ENCODE assay signal across 39 cellular contexts in genomic region chr7:151647006-151647405, GRCh38.
"Had no signal": no experiment of that assay in that cellular context is flagged by ENCODE, and none has a peak within 500 bp of the region (broad histone marks: within the 10 kb centered on the region; RNA-seq: fewer than 3 reads in every experiment).

No MANE protein-coding gene starts in this region.

- H3K4me3 Mint-ChIP-seq: activated B cell treated with CpG ODN at 0.5 μM for 24 hours; activated CD4-positive, alpha-beta memory T cell treated with anti-CD3 and anti-CD28 coated beads, Interleukin-2, amount 10 ng/mL, durations not matched to agents 7 days and 5 days; activated CD4-positive, alpha-beta T cell treated with anti-CD3 and anti-CD28 coated beads, Interleukin-2, amount 10 ng/mL, durations not matched to agents 24 days and 14 days; activated CD8-positive, alpha-beta T cell treated with anti-CD3 and anti-CD28 coated beads, Interleukin-2, amount 10 ng/mL, durations not matched to agents 7 days and 5 days; activated naive CD4-positive, alpha-beta T cell treated with anti-CD3 and anti-CD28 coated beads for 36 hours; activated naive CD8-positive, alpha-beta T cell treated with anti-CD3 and anti-CD28 coated beads for 36 hours; activated T-cell treated with anti-CD3 and anti-CD28 coated beads, Interleukin-2, amount 50 U/mL, for 4 hours; activated T-cell treated with anti-CD3 and anti-CD28 coated beads, Interleukin-2, amount 50 U/mL, for 72 hours; activated T-helper 1 cell treated with anti-CD3 and anti-CD28 coated beads, Interleukin-12 subunit alpha, Interleukin-12 subunit beta, Interleukin-2, Interleukin-4 antibody, amounts not matched to agents 30 ng/mL and 10 ng/mL and 1 ng/mL, durations not matched to agents 14 hours and 24 hours and 36 hours; activated T-helper 17 cell treated with anti-CD3 and anti-CD28 coated beads, Interleukin-2, amount 50 U/mL, for 72 hours; central memory CD8-positive, alpha-beta T cell; T-helper 1 cell treated with Interleukin-12 subunit alpha and Interleukin-12 subunit beta and Interleukin-4 antibody, amounts not matched to agents 30 μg/mL and 1 μg/mL, for 36 hours; T-helper 2 cell treated with Interferon-gamma antibody and Interleukin-4, amounts not matched to agents 5 μg/mL and 100 μg/mL, for 36 hours had no signal

- H3K36me3 ChIP-seq: adrenal gland, brain microvascular endothelial cell, breast epithelium had no signal

- ATAC-seq: activated CD8-positive, alpha-beta T cell treated with anti-CD3 and anti-CD28 coated beads, Interleukin-2, amount 10 ng/mL, durations not matched to agents 7 days and 5 days; activated naive CD4-positive, alpha-beta T cell treated with anti-CD3 and anti-CD28 coated beads, Interleukin-2, amount 50 U/mL, for 72 hours; activated T-cell treated with anti-CD3 and anti-CD28 coated beads, Interleukin-2, amount 50 U/mL, for 4 hours; activated T-cell treated with anti-CD3 and anti-CD28 coated beads, Interleukin-2, amount 50 U/mL, for 72 hours; activated T-helper 17 cell treated with anti-CD3 and anti-CD28 coated beads, Interleukin-2, amount 50 U/mL, for 72 hours; body of pancreas had no signal

- DNase-seq: activated B cell treated with CpG ODN at 0.5 μM for 24 hours; activated CD4-positive, alpha-beta memory T cell treated with anti-CD3 and anti-CD28 coated beads, Interleukin-2, amount 10 ng/mL, durations not matched to agents 7 days and 5 days; activated CD4-positive, alpha-beta T cell treated with anti-CD3 and anti-CD28 coated beads for 4 hours; activated CD4-positive, alpha-beta T cell treated with anti-CD3 and anti-CD28 coated beads, Interleukin-2, amount 10 ng/mL, durations not matched to agents 24 days and 14 days; activated CD4-positive, alpha-beta T cell treated with anti-CD3 and anti-CD28 coated beads, Interleukin-2, amount 50 U/mL, for 1 hour; activated CD4-positive, alpha-beta T cell treated with anti-CD3 and anti-CD28 coated beads, Interleukin-2, amount 50 U/mL, for 4 hours; activated CD4-positive, CD25-positive, alpha-beta regulatory T cell treated with anti-CD3 and anti-CD28 coated beads, Interleukin-2, amount 50 U/mL, for 72 hours; activated CD8-positive, alpha-beta memory T cell treated with anti-CD3 and anti-CD28 coated beads for 24 hours; activated CD8-positive, alpha-beta memory T cell treated with anti-CD3 and anti-CD28 coated beads, Interleukin-2, amount 50 U/mL, for 4 hours; activated CD8-positive, alpha-beta T cell treated with anti-CD3 and anti-CD28 coated beads, Interleukin-2, amount 10 ng/mL, durations not matched to agents 7 days and 5 days; activated effector memory CD4-positive, alpha-beta T cell treated with anti-CD3 and anti-CD28 coated beads, Interleukin-2, amount 50 U/mL, for 16 hours; activated gamma-delta T cell treated with Interleukin-2 at 50 U/mL for 16 hours; activated naive CD4-positive, alpha-beta T cell; activated naive CD4-positive, alpha-beta T cell treated with anti-CD3 and anti-CD28 coated beads for 36 hours; activated naive CD4-positive, alpha-beta T cell treated with anti-CD3 and anti-CD28 coated beads, Interleukin-2, amount 50 U/mL, for 16 hours; activated naive CD8-positive, alpha-beta T cell treated with anti-CD3 and anti-CD28 coated beads for 36 hours; activated T-cell treated with anti-CD3 and anti-CD28 coated beads for 4 hours; activated T-cell treated with anti-CD3 and anti-CD28 coated beads, Interleukin-2, amount 50 U/mL, for 1 hour; activated T-cell treated with anti-CD3 and anti-CD28 coated beads, Interleukin-2, amount 50 U/mL, for 4 hours; activated T-cell treated with anti-CD3 and anti-CD28 coated beads, Interleukin-2, amount 50 U/mL, for 72 hours; adrenal gland; amniotic stem cell; aorta; body of pancreas; brain microvascular endothelial cell; cerebellar nuclear complex; T-helper 1 cell; T-helper 2 cell; T-helper 9 cell had no signal

- FAIRE-seq: astrocyte, TTC549 had no signal

- H3K27me3 ChIP-seq: adrenal gland, body of pancreas, brain microvascular endothelial cell, breast epithelium had no signal

- H3K4me3 ChIP-seq: adrenal gland, body of pancreas, breast epithelium had no signal

- H3K27ac Mint-ChIP-seq: activated B cell treated with CpG ODN at 0.5 μM for 24 hours; activated CD4-positive, alpha-beta memory T cell treated with anti-CD3 and anti-CD28 coated beads, Interleukin-2, amount 10 ng/mL, durations not matched to agents 7 days and 5 days; activated CD4-positive, alpha-beta T cell treated with anti-CD3 and anti-CD28 coated beads, Interleukin-2, amount 10 ng/mL, durations not matched to agents 24 days and 14 days; activated CD8-positive, alpha-beta T cell treated with anti-CD3 and anti-CD28 coated beads, Interleukin-2, amount 10 ng/mL, durations not matched to agents 7 days and 5 days; activated naive CD4-positive, alpha-beta T cell treated with anti-CD3 and anti-CD28 coated beads for 36 hours; activated naive CD4-positive, alpha-beta T cell treated with anti-CD3 and anti-CD28 coated beads, Interleukin-2, amount 50 U/mL, for 72 hours; activated naive CD8-positive, alpha-beta T cell treated with anti-CD3 and anti-CD28 coated beads for 36 hours; activated T-cell treated with anti-CD3 and anti-CD28 coated beads, Interleukin-2, amount 50 U/mL, for 72 hours; activated T-helper 1 cell treated with anti-CD3 and anti-CD28 coated beads, Interleukin-12 subunit alpha, Interleukin-12 subunit beta, Interleukin-2, Interleukin-4 antibody, amounts not matched to agents 30 ng/mL and 10 ng/mL and 1 ng/mL, durations not matched to agents 14 hours and 24 hours and 36 hours; activated T-helper 17 cell treated with anti-CD3 and anti-CD28 coated beads, Interleukin-2, amount 50 U/mL, for 72 hours; T-helper 1 cell treated with Interleukin-12 subunit alpha and Interleukin-12 subunit beta and Interleukin-4 antibody, amounts not matched to agents 30 μg/mL and 1 μg/mL, for 36 hours; T-helper 2 cell treated with Interferon-gamma antibody and Interleukin-4, amounts not matched to agents 5 μg/mL and 100 μg/mL, for 36 hours had no signal

- H3K4me1 ChIP-seq: breast epithelium had no signal

- H3K27me3 Mint-ChIP-seq: activated B cell treated with CpG ODN at 0.5 μM for 24 hours; activated CD4-positive, alpha-beta memory T cell treated with anti-CD3 and anti-CD28 coated beads, Interleukin-2, amount 10 ng/mL, durations not matched to agents 7 days and 5 days; activated naive CD8-positive, alpha-beta T cell treated with anti-CD3 and anti-CD28 coated beads for 36 hours; activated T-helper 17 cell treated with anti-CD3 and anti-CD28 coated beads, Interleukin-2, amount 50 U/mL, for 72 hours; central memory CD8-positive, alpha-beta T cell had no signal

- H3K4me1 Mint-ChIP-seq: activated B cell treated with CpG ODN at 0.5 μM for 24 hours; activated CD4-positive, alpha-beta memory T cell treated with anti-CD3 and anti-CD28 coated beads, Interleukin-2, amount 10 ng/mL, durations not matched to agents 7 days and 5 days; activated CD4-positive, alpha-beta T cell treated with anti-CD3 and anti-CD28 coated beads, Interleukin-2, amount 10 ng/mL, durations not matched to agents 24 days and 14 days; central memory CD8-positive, alpha-beta T cell had no signal

- H3K27ac ChIP-seq: adrenal gland, body of pancreas, brain microvascular endothelial cell, breast epithelium, VCaP had no signal

- H3K9me3 Mint-ChIP-seq: activated B cell treated with CpG ODN at 0.5 μM for 24 hours; activated CD4-positive, alpha-beta T cell treated with anti-CD3 and anti-CD28 coated beads, Interleukin-2, amount 10 ng/mL, durations not matched to agents 24 days and 14 days; activated naive CD4-positive, alpha-beta T cell treated with anti-CD3 and anti-CD28 coated beads, Interleukin-2, amount 50 U/mL, for 72 hours; activated naive CD8-positive, alpha-beta T cell treated with anti-CD3 and anti-CD28 coated beads for 36 hours; activated T-cell treated with anti-CD3 and anti-CD28 coated beads, Interleukin-2, amount 50 U/mL, for 4 hours; activated T-cell treated with anti-CD3 and anti-CD28 coated beads, Interleukin-2, amount 50 U/mL, for 72 hours; activated T-helper 17 cell treated with anti-CD3 and anti-CD28 coated beads, Interleukin-2, amount 50 U/mL, for 72 hours; central memory CD8-positive, alpha-beta T cell; T-helper 1 cell treated with Interleukin-12 subunit alpha and Interleukin-12 subunit beta and Interleukin-4 antibody, amounts not matched to agents 30 μg/mL and 1 μg/mL, for 36 hours; T-helper 2 cell treated with Interferon-gamma antibody and Interleukin-4, amounts not matched to agents 5 μg/mL and 100 μg/mL, for 36 hours had no signal

- H3K9me3 ChIP-seq: adrenal gland, body of pancreas, breast epithelium had no signal
